ENCODE assay signal across 25 cellular contexts in the genomic region with DNA sequence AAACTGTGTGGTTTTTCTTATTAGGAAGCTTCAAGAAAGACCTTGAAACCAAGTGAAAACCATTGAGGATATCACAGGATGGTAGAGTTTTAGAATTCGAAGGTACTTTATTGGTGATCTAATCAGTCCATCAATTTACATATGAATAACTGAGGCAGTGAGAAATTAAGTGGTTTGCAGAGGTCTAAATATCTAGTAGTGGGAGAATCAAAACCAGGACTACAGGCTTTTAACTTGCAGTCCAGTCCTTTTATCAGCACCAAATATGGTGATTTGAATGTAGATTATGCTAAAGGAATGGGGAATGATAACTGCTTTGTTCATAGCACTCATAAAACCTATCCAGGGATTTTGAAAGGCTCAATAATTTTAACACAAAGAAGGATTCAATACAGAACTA.
"Had no signal": no experiment of that assay in that cellular context is flagged by ENCODE, and none has a peak within 500 bp of the region (broad histone marks: within the 10 kb centered on the region; RNA-seq: fewer than 3 reads in every experiment).

No MANE protein-coding gene starts in this region.

- H3K27ac Mint-ChIP-seq: neural progenitor cell; progenitor cell of endocrine pancreas; stimulated activated naive CD8-positive, alpha-beta T cell treated with anti-CD3 and anti-CD28 coated beads, Interleukin-15, amount 100 ng/mL, for 72 hours had no signal

- H3K4me1 ChIP-seq: right lobe of liver, upper lobe of right lung, uterus had no signal

- H3K27me3 Mint-ChIP-seq: effector memory CD8-positive, alpha-beta T cell; progenitor cell of endocrine pancreas; stimulated activated naive CD8-positive, alpha-beta T cell treated with anti-CD3 and anti-CD28 coated beads, Interleukin-15, amount 100 ng/mL, for 72 hours had no signal

- H3K36me3 ChIP-seq: neural progenitor cell, right lobe of liver, suprapubic skin, transverse colon, upper lobe of right lung, uterus had no signal

- H3K9ac ChIP-seq: neural progenitor cell, parathyroid adenoma had no signal

- FAIRE-seq: endometrium, frontal cortex, kidney, small intestine had no signal

- H2AFZ ChIP-seq: hepatocyte, neural progenitor cell, parathyroid adenoma had no signal

- H3K27me3 ChIP-seq: hepatocyte, neural progenitor cell, right lobe of liver, suprapubic skin, transverse colon, upper lobe of right lung, uterus had no signal

- ATAC-seq: effector memory CD8-positive, alpha-beta T cell; left lobe of liver; right lobe of liver; stimulated activated naive CD8-positive, alpha-beta T cell treated with anti-CD3 and anti-CD28 coated beads, Interleukin-15, amount 100 ng/mL, for 72 hours; upper lobe of right lung had no signal

- H3K4me3 Mint-ChIP-seq: effector memory CD8-positive, alpha-beta T cell; nephron; neural progenitor cell; stimulated activated naive CD8-positive, alpha-beta T cell treated with anti-CD3 and anti-CD28 coated beads, Interleukin-15, amount 100 ng/mL, for 72 hours had no signal

- H3K4me3 ChIP-seq: hepatocyte, lung, neural progenitor cell, right lobe of liver, suprapubic skin, transverse colon, upper lobe of right lung, uterus had no signal

- H3K4me2 ChIP-seq: hepatocyte, neural progenitor cell had no signal

- H3K9me3 ChIP-seq: right lobe of liver, suprapubic skin, transverse colon, upper lobe of right lung, uterus had no signal

- DNase-seq: cortex of kidney; effector memory CD8-positive, alpha-beta T cell; kidney; mesenchymal stem cell; midbrain; right lobe of liver; small intestine; stimulated activated CD4-positive, alpha-beta T cell treated with anti-CD3 and anti-CD28 coated beads, Interleukin-1b, Interleukin-23, amount 100 ng/mL, for 48 hours; stimulated activated CD4-positive, alpha-beta T cell treated with anti-CD3 and anti-CD28 coated beads, Interleukin-4, amount 100 ng/mL, for 1 hour; stimulated activated CD8-positive, alpha-beta memory T cell treated with anti-CD3 and anti-CD28 coated beads, Interleukin-4, amount 100 ng/mL, for 48 hours; stimulated activated naive CD4-positive, alpha-beta T cell; stimulated activated naive CD8-positive, alpha-beta T cell treated with anti-CD3 and anti-CD28 coated beads, Interleukin-15, amount 100 ng/mL, for 72 hours; transverse colon; upper lobe of right lung; uterus had no signal

- H3K27ac ChIP-seq: hepatocyte, neural progenitor cell, parathyroid adenoma, right lobe of liver, suprapubic skin, transverse colon, upper lobe of right lung, uterus had no signal
